In the genomic region with DNA sequence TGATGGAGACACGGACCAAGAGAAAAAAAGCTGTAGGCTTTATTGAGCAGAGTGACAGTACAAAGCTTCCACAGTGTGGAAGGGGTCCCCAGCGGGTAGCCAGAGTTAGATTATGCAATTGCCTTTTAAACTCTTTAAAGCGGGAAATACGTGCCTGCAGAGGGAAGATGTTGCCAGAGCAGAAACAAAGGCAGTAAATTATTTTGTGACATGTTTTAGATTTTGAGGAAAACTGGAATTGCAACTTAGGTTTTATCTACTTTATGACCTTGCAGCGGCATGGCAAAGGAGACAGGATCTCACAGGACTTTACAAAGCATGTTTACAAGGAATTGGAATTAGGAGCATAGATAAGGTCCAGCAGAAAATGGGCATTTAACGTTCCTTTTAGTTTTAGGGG, we compare ENCODE assay signal across 5 cellular contexts. TPM values are rescaled to one million over a fixed set of nuclear protein-coding genes. Genes with fewer than 3 reads are reported as not detected.
"Had no signal": no experiment of that assay in that cellular context is flagged by ENCODE, and none has a peak within 500 bp of the region (broad histone marks: within the 10 kb centered on the region; RNA-seq: fewer than 3 reads in every experiment).

No MANE protein-coding gene starts in this region.

RNA-seq across cellular contexts. Expression of gene ST3GAL6, which starts 54.5 kb away (rescaled TPM):
- total RNA-seq: activated CD4-positive, alpha-beta memory T cell treated with anti-CD3 and anti-CD28 coated beads for 36 hours; activated CD4-positive, alpha-beta T cell treated with anti-CD3 and anti-CD28 coated beads, Interleukin-2, amount 10 ng/mL, durations not matched to agents 24 days and 14 days; activated CD8-positive, alpha-beta memory T cell treated with anti-CD3 and anti-CD28 coated beads for 36 hours; activated naive CD4-positive, alpha-beta T cell treated with anti-CD3 and anti-CD28 coated beads for 36 hours; naive thymus-derived CD8-positive, alpha-beta T cell had no signal
- polyA plus RNA-seq: naive thymus-derived CD8-positive, alpha-beta T cell had no signal
